Comparison of ENCODE assay signal across 27 cellular contexts in the genomic region with DNA sequence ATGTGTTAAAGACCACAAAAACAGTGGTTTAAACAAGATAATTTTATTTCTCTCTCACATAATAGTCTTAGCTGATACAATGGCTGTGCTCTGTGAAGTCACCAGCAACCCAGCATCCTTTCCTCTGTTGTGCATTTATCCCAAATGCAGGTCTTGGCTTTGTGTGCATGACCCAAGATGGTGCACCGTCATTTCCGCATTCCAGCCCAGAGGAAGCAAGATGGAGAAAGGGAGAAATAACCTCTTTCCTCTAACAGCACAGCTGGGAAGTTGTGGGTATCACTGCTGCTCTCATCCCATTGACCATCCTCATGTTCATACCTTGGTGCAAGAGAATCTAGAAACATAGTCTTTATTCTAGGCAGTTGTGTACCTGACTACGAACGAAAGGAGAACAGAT. TPM values are rescaled to one million over a fixed set of nuclear protein-coding genes. Genes with fewer than 3 reads are reported as not detected.
"Had no signal": no experiment of that assay in that cellular context is flagged by ENCODE, and none has a peak within 500 bp of the region (broad histone marks: within the 10 kb centered on the region; RNA-seq: fewer than 3 reads in every experiment).

No MANE protein-coding gene starts in this region.

- H3K4me3 ChIP-seq: stomach, suprapubic skin, testis, thoracic aorta, thyroid gland, tibial artery, tibial nerve, transverse colon, upper lobe of left lung, upper lobe of right lung, uterus, vagina had no signal

- H3K9me3 ChIP-seq: stomach, suprapubic skin, testis, thoracic aorta, thyroid gland, tibial artery, tibial nerve, transverse colon, upper lobe of left lung, upper lobe of right lung, uterus, vagina had no signal

- H3K27me3 ChIP-seq: stomach, testis, thyroid gland, tibial artery, tibial nerve, transverse colon, upper lobe of left lung, upper lobe of right lung, uterus, vagina had no signal

- H3K36me3 ChIP-seq: suprapubic skin, thoracic aorta, thyroid gland, tibial artery, tibial nerve, upper lobe of right lung, uterus, vagina had no signal

- FAIRE-seq: urothelium cell line had no signal

- ATAC-seq: stimulated activated effector memory CD8-positive, alpha-beta T cell treated with anti-CD3 and anti-CD28 coated beads, Interleukin-12 subunit alpha, Interleukin-12 subunit beta, amount 100 ng/mL, for 72 hours; stimulated activated memory B cell treated with anti-CD40 and anti-IgM and Interleukin-4, amounts not matched to agents 10 μg/mL and 1 μg/mL and 100 μg/mL, for 72 hours; stimulated activated naive B cell treated with anti-CD40 and anti-IgM and Interleukin-4, amounts not matched to agents 10 μg/mL and 1 μg/mL and 100 μg/mL, for 72 hours; stimulated activated naive CD8-positive, alpha-beta T cell treated with anti-CD3 and anti-CD28 coated beads, Interleukin-15, amount 100 ng/mL, for 72 hours; stimulated activated naive CD8-positive, alpha-beta T cell treated with anti-CD3 and anti-CD28 coated beads, Interleukin-15, Interleukin-2, amounts not matched to agents 100 U/mL and 50 U/mL, for 24 hours; upper lobe of right lung had no signal

- H3K4me1 ChIP-seq: suprapubic skin, testis, thyroid gland, tibial artery, tibial nerve, uterus, vagina had no signal

- H3K27ac ChIP-seq: stomach, suprapubic skin, testis, thoracic aorta, thyroid gland, tibial artery, tibial nerve, transverse colon, upper lobe of left lung, upper lobe of right lung, uterus, vagina had no signal

- DNase-seq: stimulated activated CD4-positive, alpha-beta T cell treated with anti-CD3 and anti-CD28 coated beads, Interleukin-2, amount 100 ng/mL, for 48 hours; stimulated activated CD4-positive, alpha-beta T cell treated with anti-CD3 and anti-CD28 coated beads, Interleukin-4, amount 100 ng/mL, for 1 hour; stimulated activated CD4-positive, alpha-beta T cell treated with anti-CD3 and anti-CD28 coated beads, Interleukin-4, amount 100 ng/mL, for 24 hours; stimulated activated CD4-positive, alpha-beta T cell treated with anti-CD3 and anti-CD28 coated beads, Interleukin-4, amount 100 ng/mL, for 4 hours; stimulated activated CD8-positive, alpha-beta memory T cell treated with anti-CD3 and anti-CD28 coated beads, Interleukin-4, amount 100 ng/mL, for 48 hours; stimulated activated naive B cell treated with anti-CD40 and anti-IgM and Interleukin-4, amounts not matched to agents 10 μg/mL and 1 μg/mL and 100 μg/mL, for 72 hours; stimulated activated naive CD4-positive, alpha-beta T cell; stimulated activated naive CD4-positive, alpha-beta T cell treated with Interleukin-2 at 50 U/mL for 16 hours; stimulated activated naive CD8-positive, alpha-beta T cell treated with anti-CD3 and anti-CD28 coated beads, Interleukin-15, amount 100 ng/mL, for 72 hours; stimulated activated naive CD8-positive, alpha-beta T cell treated with anti-CD3 and anti-CD28 coated beads, Interleukin-15, Interleukin-2, amounts not matched to agents 100 U/mL and 50 U/mL, for 24 hours; stomach; substantia nigra; testis; thyroid gland; tibial artery; transverse colon; trophoblast cell; upper lobe of left lung; upper lobe of right lung; uterus had no signal

RNA-seq across cellular contexts. Expression of a gene that starts 21.8 kb away (rescaled TPM):
- total RNA-seq: tibial nerve, vagina had no signal
